ENCODE assay signal across 8 cellular contexts in the genomic region with DNA sequence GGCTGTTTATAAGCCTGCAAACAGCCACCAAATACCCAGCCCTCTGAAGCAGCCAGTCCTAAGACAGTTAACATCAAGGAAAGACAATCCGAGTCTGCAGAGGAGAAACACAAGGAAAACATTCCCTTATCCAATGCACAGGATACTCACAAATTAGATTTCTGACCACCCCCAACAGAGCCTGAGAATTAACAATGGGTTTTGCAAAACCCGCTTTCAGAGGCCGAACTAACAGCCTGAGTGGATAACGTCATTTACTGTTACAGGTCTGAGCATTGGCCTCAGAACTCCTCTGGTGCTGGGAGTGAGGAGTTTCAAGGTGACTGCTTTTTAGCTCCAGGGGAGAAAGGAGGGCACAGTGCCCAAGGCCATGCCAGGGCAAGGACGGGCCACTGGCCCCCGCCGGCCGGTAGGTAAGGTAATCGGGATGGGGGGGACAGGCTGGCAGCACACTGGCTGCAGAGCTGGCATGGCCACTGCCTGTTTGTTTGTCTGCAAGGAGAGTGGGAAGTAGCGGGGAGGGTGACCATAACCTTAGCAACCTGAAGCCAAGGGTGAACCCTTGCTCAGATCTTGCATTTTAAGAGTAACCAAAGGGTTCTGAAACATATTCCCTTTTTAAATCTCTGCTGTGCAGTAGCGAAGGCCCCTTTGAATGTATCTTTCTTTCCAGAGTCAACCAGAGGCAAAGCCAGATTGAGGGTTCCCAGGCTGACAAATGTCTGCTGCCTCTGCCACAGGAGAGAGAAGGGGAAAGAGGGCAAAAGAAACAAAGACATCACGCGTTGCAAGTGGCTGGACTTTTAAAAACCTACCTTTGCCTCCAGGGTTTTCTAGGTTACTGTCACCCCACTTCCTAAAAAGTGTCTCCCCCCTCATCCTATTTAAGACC. TPM values are rescaled to one million over a fixed set of nuclear protein-coding genes. Genes with fewer than 3 reads are reported as not detected.
A peak's percentile ranks its signal among the peaks of the same experiment; 100 is the strongest.
DNase-seq lines count a peak whose midpoint lies in the region; ATAC-seq, FAIRE-seq and TF ChIP-seq lines count a peak whose summit lies in the region.

No MANE protein-coding gene starts in this region.

- peaks cover 35% of the 10 kb centered on the region for H3K4me1 Mint-ChIP-seq in Caco-2 (ENCODE audit: low read depth, unreplicated experiment)

- POLR2A ChIA-PET in Caco-2 (lab: Charles Lee): interaction anchor here (0.5 to 1.7 kb wide), 2 partner anchors 11 to 31 kb away, joined by 3 to 10 read pairs; no protein-coding TSS in a partner anchor

- DNase-seq in Caco-2 (no peak), NCI-H2227 (lab: John Stamatoyannopoulos, UW; ENCODE audit: unreplicated experiment) (peak; percentile 75), colonic mucosa (peak; percentile 38), midbrain (lab: John Stamatoyannopoulos, UW) (peak; percentile 81), MG63 (no peak), GM19240 (ENCODE audit: insufficient read length, low spot score) (no peak), D721Med (ENCODE audit: insufficient read length, low spot score) (no peak)

- ATAC-seq in HG03139 (IDR thresholded peaks at IDR 0.05; ENCODE audit: unreplicated experiment): no peak

- peak overlapping the region; percentile 28 to 61 for H3K9ac ChIP-seq in colonic mucosa (ENCODE audit: low read depth in 2 of 2, low read length in 2 of 2)

- CTCF ChIA-PET in Caco-2 (lab: Charles Lee): interaction anchor here (0.6 to 10.2 kb wide), 5 partner anchors 24 to 46 kb away, joined by 3 to 306 read pairs (median 5); no protein-coding TSS in a partner anchor

- no TSS peak for BruUV-seq in Caco-2 (replicated peaks; lab: Mats Ljungman, UMichigan)

- TF ChIP-seq CTCF in Caco-2 (IDR thresholded peaks at IDR 0.05; ENCODE audit: insufficient read depth in 1 of 2, low read depth in 1 of 2, low read length in 1 of 2, severe bottlenecking in 1 of 2, unreplicated experiment in 1 of 2) (no peak), colonic mucosa (IDR thresholded peaks at IDR 0.05) (no peak), D721Med (IDR thresholded peaks at IDR 0.05; ENCODE audit: insufficient read depth, missing control alignments) (no peak)

- no peak overlapping the region for H3K27ac Mint-ChIP-seq in Caco-2 (ENCODE audit: unreplicated experiment)

- H3K27me3 Mint-ChIP-seq in Caco-2 (ENCODE audit: insufficient read depth, unreplicated experiment): no peaks in the 10 kb centered on the region

- H3K27me3 ChIP-seq in Caco-2 (replicated peaks; ENCODE audit: control insufficient read depth, insufficient read depth, low read length): no peaks in the 10 kb centered on the region
- no peaks in the 10 kb centered on the region for H3K27me3 ChIP-seq in colonic mucosa
- H3K27me3 ChIP-seq in MG63: no peaks in the 10 kb centered on the region

- H3K36me3 Mint-ChIP-seq in Caco-2 (ENCODE audit: insufficient read depth, unreplicated experiment): peaks cover 41% of the 10 kb centered on the region

- H3K9me3 Mint-ChIP-seq in Caco-2 (ENCODE audit: unreplicated experiment): no peaks in the 10 kb centered on the region

- intact Hi-C loops in Caco-2 (cut with micrococcal nuclease; ENCODE audit: unreplicated experiment) (no loop called here), colonic mucosa (cut with DNase I) (no loop called here)

- H3K9me3 ChIP-seq in Caco-2: no peaks in the 10 kb centered on the region
- no peaks in the 10 kb centered on the region for H3K9me3 ChIP-seq in colonic mucosa
- no peaks in the 10 kb centered on the region for H3K9me3 ChIP-seq in MG63

- H3K4me3 Mint-ChIP-seq in Caco-2 (ENCODE audit: unreplicated experiment): peak overlapping the region; percentile 37

- H3K4me3 ChIP-seq in Caco-2 (ENCODE audit: low read depth, low read length) (no peak overlapping the region), colonic mucosa (peak overlapping the region; percentile 8), MG63 (no peak overlapping the region)

- no peak for FAIRE-seq in D721Med (lab: Jason Lieb, UNC)

- H3K36me3 ChIP-seq in Caco-2 (ENCODE audit: control insufficient read depth, insufficient read depth, low read length): peaks cover 2% of the 10 kb centered on the region; the same call in 1 of the 2 replicates
- no peaks in the 10 kb centered on the region for H3K36me3 ChIP-seq in colonic mucosa
- H3K36me3 ChIP-seq in MG63: peaks cover 36% of the 10 kb centered on the region

- peaks cover 72% of the 10 kb centered on the region for H3K4me1 ChIP-seq in Caco-2
- peaks cover 18% of the 10 kb centered on the region for H3K4me1 ChIP-seq in colonic mucosa

- peak overlapping the region; percentile 99 for H3K27ac ChIP-seq in colonic mucosa

RNA-seq across cellular contexts. Expression of a gene that starts 3.9 kb away (rescaled TPM):
- 180 and 194 TPM in 2 replicates for total RNA-seq in Caco-2 (2022)
- 10 to 100 TPM; 45.4 to 53.1 TPM for total RNA-seq in colonic mucosa
- 10.2 and 14.1 TPM in 2 replicates for total RNA-seq in MG63 (2014; rRNA removed; shearing (Covaris generic); ENCODE audit: low replicate concordance)

Comparison
In these comparisons a context has a peak if more than half of its experiments do, and no peak if none do; other contexts are left out.
1. DNase-seq: peak in NCI-H2227 (single experiment), colonic mucosa (single experiment) and midbrain (single experiment); none in Caco-2 (0 of 2), MG63 (single experiment), GM19240 (single experiment) and D721Med (single experiment).